In genomic region chr2:100924122-100924519, GRCh38 we compare ENCODE assay signal across 9 cellular contexts.
DNase-seq lines count a peak whose midpoint lies in the region; ATAC-seq, FAIRE-seq and TF ChIP-seq lines count a peak whose summit lies in the region.
"Had no signal": no experiment of that assay in that cellular context is flagged by ENCODE, and none has a peak within 500 bp of the region (broad histone marks: within the 10 kb centered on the region; RNA-seq: fewer than 3 reads in every experiment).

No MANE protein-coding gene starts in this region.

- H3K9ac ChIP-seq in MM.1S (ENCODE audit: low read length) (no peak overlapping the region), endocrine pancreas (ENCODE audit: control insufficient read depth, insufficient read depth, low read length) (no peak overlapping the region)

- H3K27me3 ChIP-seq in MM.1S (replicated peaks; ENCODE audit: insufficient read depth, low read length) (no peaks in the 10 kb centered on the region), endocrine pancreas (ENCODE audit: control insufficient read depth, insufficient read depth, low read length) (no peaks in the 10 kb centered on the region), pancreas (no peaks in the 10 kb centered on the region)

- intact Hi-C loops in pancreas (cut with DNase I): no loop called here

- H3F3A ChIP-seq in MM.1S (ENCODE audit: insufficient read depth, low read length): no peaks in the 10 kb centered on the region

- no peaks in the 10 kb centered on the region for H4K20me1 ChIP-seq in MM.1S (ENCODE audit: insufficient read depth, low read length)

- H3K79me2 ChIP-seq in MM.1S (ENCODE audit: low read length): no peaks in the 10 kb centered on the region

- no peak overlapping the region for H3K27ac ChIP-seq in MM.1S (ENCODE audit: low read length)
- H3K27ac ChIP-seq in pancreas: peak overlapping the region in 2 of 4 donors; percentile 48 to 84

- 93 to 96% methylated on average over 1 of the region's 1 CpG for WGBS in pancreas, 2 donors

- ATAC-seq in pancreas (peak in 3 of 4 donors; percentile 19 to 55 (median 31)), GM19467 (IDR thresholded peaks at IDR 0.05; ENCODE audit: unreplicated experiment) (no peak)
- ATAC-seq: PC-3 had no signal

- H3K4me1 ChIP-seq in MM.1S (ENCODE audit: low read length) (no peaks in the 10 kb centered on the region), endocrine pancreas (ENCODE audit: control insufficient read depth, insufficient read depth, low read length) (peaks cover 8% of the 10 kb centered on the region), pancreas (peaks cover 0 to 6% (median 0%) of the 10 kb centered on the region in 3 donors)

- FAIRE-seq in pancreas (lab: Jason Lieb, UNC): no peak

- TF ChIP-seq CTCF in MM.1S (IDR thresholded peaks at IDR 0.05; ENCODE audit: low read length) (no peak), pancreas (IDR thresholded peaks at IDR 0.05) (no peak)

- no peaks in the 10 kb centered on the region for H3K9me2 ChIP-seq in MM.1S (replicated peaks; ENCODE audit: insufficient read depth, low read length)

- H3K9me3 ChIP-seq in MM.1S (replicated peaks; ENCODE audit: insufficient read depth, low read length): no peaks in the 10 kb centered on the region
- no peaks in the 10 kb centered on the region for H3K9me3 ChIP-seq in endocrine pancreas (ENCODE audit: control insufficient read depth, low read length)
- H3K9me3 ChIP-seq in pancreas: no peaks in the 10 kb centered on the region

- H2AFZ ChIP-seq in MM.1S (ENCODE audit: low read length): no peak overlapping the region

- H3K4me2 ChIP-seq in MM.1S (ENCODE audit: low read depth, low read length): peak overlapping the region; percentile 64

- DNase-seq in ELR (ENCODE audit: low read depth): peak; percentile 13
- DNase-seq in MM.1S: no peak
- DNase-seq in pancreas: no peak
- no peak for DNase-seq in RKO (ENCODE audit: low spot score)
- no peak for DNase-seq in GOT3 (lab: John Stamatoyannopoulos, UW)
- no peak for DNase-seq in retina
- DNase-seq: PC-3 had no signal

- H3K36me3 ChIP-seq in MM.1S (replicated peaks; ENCODE audit: insufficient read depth, low read length) (no peaks in the 10 kb centered on the region), endocrine pancreas (ENCODE audit: control insufficient read depth, insufficient read depth, low read length) (no peaks in the 10 kb centered on the region), pancreas (peaks cover 0 to 13% (median 5%) of the 10 kb centered on the region in 3 donors)

- no peak overlapping the region for H3K4me3 ChIP-seq in MM.1S (ENCODE audit: low read length)
- peak overlapping the region; percentile 60 for H3K4me3 ChIP-seq in endocrine pancreas (ENCODE audit: control insufficient read depth, insufficient read depth, low read length)
- no peak overlapping the region for H3K4me3 ChIP-seq in pancreas
